27 cellular contexts compared by ENCODE assay signal in genomic region chrX:39927380-39927779, GRCh38.
"Had no signal": no experiment of that assay in that cellular context is flagged by ENCODE, and none has a peak within 500 bp of the region (broad histone marks: within the 10 kb centered on the region; RNA-seq: fewer than 3 reads in every experiment).

No MANE protein-coding gene starts in this region.

- FAIRE-seq: urothelium cell line had no signal

- DNase-seq: stimulated activated CD4-positive, alpha-beta T cell treated with anti-CD3 and anti-CD28 coated beads, Interleukin-2, amount 100 ng/mL, for 48 hours; stimulated activated CD4-positive, alpha-beta T cell treated with anti-CD3 and anti-CD28 coated beads, Interleukin-4, amount 100 ng/mL, for 1 hour; stimulated activated CD4-positive, alpha-beta T cell treated with anti-CD3 and anti-CD28 coated beads, Interleukin-4, amount 100 ng/mL, for 24 hours; stimulated activated CD4-positive, alpha-beta T cell treated with anti-CD3 and anti-CD28 coated beads, Interleukin-4, amount 100 ng/mL, for 4 hours; stimulated activated CD8-positive, alpha-beta memory T cell treated with anti-CD3 and anti-CD28 coated beads, Interleukin-4, amount 100 ng/mL, for 48 hours; stimulated activated naive B cell treated with anti-CD40 and anti-IgM and Interleukin-4, amounts not matched to agents 10 μg/mL and 1 μg/mL and 100 μg/mL, for 72 hours; stimulated activated naive CD4-positive, alpha-beta T cell; stimulated activated naive CD4-positive, alpha-beta T cell treated with Interleukin-2 at 50 U/mL for 16 hours; stimulated activated naive CD8-positive, alpha-beta T cell treated with anti-CD3 and anti-CD28 coated beads, Interleukin-15, amount 100 ng/mL, for 72 hours; stimulated activated naive CD8-positive, alpha-beta T cell treated with anti-CD3 and anti-CD28 coated beads, Interleukin-15, Interleukin-2, amounts not matched to agents 100 U/mL and 50 U/mL, for 24 hours; stomach; substantia nigra; testis; tibial artery; transverse colon; trophoblast cell; upper lobe of left lung; upper lobe of right lung; uterus had no signal

- H3K27ac ChIP-seq: stomach, suprapubic skin, testis, thoracic aorta, thyroid gland, tibial artery, tibial nerve, transverse colon, upper lobe of left lung, upper lobe of right lung, uterus, vagina had no signal

- ATAC-seq: stimulated activated effector memory CD8-positive, alpha-beta T cell treated with anti-CD3 and anti-CD28 coated beads, Interleukin-12 subunit alpha, Interleukin-12 subunit beta, amount 100 ng/mL, for 72 hours; stimulated activated memory B cell treated with anti-CD40 and anti-IgM and Interleukin-4, amounts not matched to agents 10 μg/mL and 1 μg/mL and 100 μg/mL, for 72 hours; stimulated activated naive B cell treated with anti-CD40 and anti-IgM and Interleukin-4, amounts not matched to agents 10 μg/mL and 1 μg/mL and 100 μg/mL, for 72 hours; stimulated activated naive CD8-positive, alpha-beta T cell treated with anti-CD3 and anti-CD28 coated beads, Interleukin-15, amount 100 ng/mL, for 72 hours; stimulated activated naive CD8-positive, alpha-beta T cell treated with anti-CD3 and anti-CD28 coated beads, Interleukin-15, Interleukin-2, amounts not matched to agents 100 U/mL and 50 U/mL, for 24 hours; upper lobe of right lung had no signal

- H3K36me3 ChIP-seq: stomach, suprapubic skin, thoracic aorta, thyroid gland, tibial artery, tibial nerve, transverse colon, upper lobe of left lung, upper lobe of right lung, uterus, vagina had no signal

- H3K9me3 ChIP-seq: stomach, suprapubic skin, testis, thoracic aorta, thyroid gland, tibial artery, tibial nerve, transverse colon, upper lobe of left lung, upper lobe of right lung, uterus, vagina had no signal

- H3K27me3 ChIP-seq: suprapubic skin, testis, thyroid gland, tibial artery, tibial nerve, transverse colon, upper lobe of left lung, upper lobe of right lung, uterus, vagina had no signal

- H3K4me3 ChIP-seq: stomach, suprapubic skin, testis, thoracic aorta, thyroid gland, tibial artery, tibial nerve, transverse colon, upper lobe of left lung, upper lobe of right lung, uterus, vagina had no signal

- H3K4me1 ChIP-seq: stomach, suprapubic skin, testis, thyroid gland, upper lobe of right lung, uterus, vagina had no signal
